Comparison of ENCODE assay signal across 8 cellular contexts in genomic region chr17:18226284-18226945, GRCh38. TPM values are rescaled to one million over a fixed set of nuclear protein-coding genes. Genes with fewer than 3 reads are reported as not detected.
DNase-seq lines count a peak whose midpoint lies in the region; ATAC-seq and TF ChIP-seq lines count a peak whose summit lies in the region.

No MANE protein-coding gene starts in this region.

- H3K4me3 ChIP-seq in astrocyte of the spinal cord (ENCODE audit: low read depth, low read length) = peak overlapping the region; percentile 92
- peak overlapping the region; percentile 40 to 59 (median 44) for H3K4me3 ChIP-seq in right lobe of liver
- peak overlapping the region; percentile 11 to 53 (median 47) for H3K4me3 ChIP-seq in thyroid gland (replicated peaks in 1 of 3)

- H3K36me3 Mint-ChIP-seq in activated CD8-positive, alpha-beta memory T cell treated with anti-CD3 and anti-CD28 coated beads, Interleukin-2, amount 10 ng/mL, durations not matched to agents 7 days and 5 days = peaks cover 2% of the 10 kb centered on the region

- no peak for ATAC-seq in activated CD8-positive, alpha-beta memory T cell treated with anti-CD3 and anti-CD28 coated beads, Interleukin-2, amount 10 ng/mL, durations not matched to agents 7 days and 5 days
- ATAC-seq in right lobe of liver = no peak
- no peak for ATAC-seq in HG03280 (IDR thresholded peaks at IDR 0.05; ENCODE audit: unreplicated experiment)

- TF ChIP-seq CTCF in astrocyte of the spinal cord (IDR thresholded peaks at IDR 0.05; ENCODE audit: low read depth, low read length) (no peak), right lobe of liver (IDR thresholded peaks at IDR 0.05) (no peak), thyroid gland (IDR thresholded peaks at IDR 0.05) (no peak)

- H3K27ac ChIP-seq in right lobe of liver = no peak overlapping the region
- H3K27ac ChIP-seq in thyroid gland = no peak overlapping the region

- no peak for DNase-seq in activated CD8-positive, alpha-beta memory T cell treated with anti-CD3 and anti-CD28 coated beads, Interleukin-2, amount 10 ng/mL, durations not matched to agents 7 days and 5 days
- no peak for DNase-seq in activated CD8-positive, alpha-beta memory T cell treated with anti-CD3 and anti-CD28 coated beads for 24 hours
- no peak for DNase-seq in astrocyte of the spinal cord (ENCODE audit: low read depth, low spot score)
- DNase-seq in right lobe of liver = peak in 1 of 3 donors; percentile 53
- no peak for DNase-seq in thyroid gland
- no peak for DNase-seq in UCSD-AML1 (lab: John Stamatoyannopoulos, UW; ENCODE audit: unreplicated experiment)
- DNase-seq in hepatic stellate cell (ENCODE audit: low spot score) = no peak

- in situ Hi-C loops in astrocyte of the spinal cord (cut with HindIII; ENCODE audit: low sequenced_read_pairs) = no loop called here

- peak overlapping the region; percentile 87 for H3K27ac Mint-ChIP-seq in activated CD8-positive, alpha-beta memory T cell treated with anti-CD3 and anti-CD28 coated beads, Interleukin-2, amount 10 ng/mL, durations not matched to agents 7 days and 5 days

- no peaks in the 10 kb centered on the region for H3K27me3 ChIP-seq in right lobe of liver
- H3K27me3 ChIP-seq in thyroid gland = no peaks in the 10 kb centered on the region

- H3K36me3 ChIP-seq in right lobe of liver = no peaks in the 10 kb centered on the region
- no peaks in the 10 kb centered on the region for H3K36me3 ChIP-seq in thyroid gland

- intact Hi-C loops in right lobe of liver (cut with DNase I) (no loop called here), thyroid gland (cut with DNase I) (no loop called here)

- TF ChIP-seq POLR2A in right lobe of liver (IDR thresholded peaks at IDR 0.05) (no peak), thyroid gland (IDR thresholded peaks at IDR 0.05) (no peak)

- H3K4me1 ChIP-seq in right lobe of liver (no peaks in the 10 kb centered on the region), thyroid gland (peaks cover 8 to 12% of the 10 kb centered on the region in 2 donors)

- CTCF ChIA-PET in activated CD8-positive, alpha-beta memory T cell treated with anti-CD3 and anti-CD28 coated beads, Interleukin-2, amount 10 ng/mL, durations not matched to agents 7 days and 5 days (lab: Charles Lee) = interaction anchor here (1.4 to 1.5 kb wide), 2 partner anchors 8 to 21 kb away, joined by 3 to 5 read pairs; no protein-coding TSS in a partner anchor

- 43% methylated on average over 11 of the region's 16 CpGs for WGBS in right lobe of liver (ENCODE audit: insufficient coverage, low coverage, low lambda C conversion rate, missing lambda C conversion rate)
- WGBS in thyroid gland, 2 donors = 25 to 31% methylated on average over 14 to 16 of the region's 16 CpGs

- H3K9me3 ChIP-seq in right lobe of liver (no peaks in the 10 kb centered on the region), thyroid gland (no peaks in the 10 kb centered on the region)

- no peaks in the 10 kb centered on the region for H3K9me3 Mint-ChIP-seq in activated CD8-positive, alpha-beta memory T cell treated with anti-CD3 and anti-CD28 coated beads, Interleukin-2, amount 10 ng/mL, durations not matched to agents 7 days and 5 days (ENCODE audit: low read depth)

- H3K27me3 Mint-ChIP-seq in activated CD8-positive, alpha-beta memory T cell treated with anti-CD3 and anti-CD28 coated beads, Interleukin-2, amount 10 ng/mL, durations not matched to agents 7 days and 5 days = no peaks in the 10 kb centered on the region

- H3K4me3 Mint-ChIP-seq in activated CD8-positive, alpha-beta memory T cell treated with anti-CD3 and anti-CD28 coated beads, Interleukin-2, amount 10 ng/mL, durations not matched to agents 7 days and 5 days = peak overlapping the region; percentile 95

- H3K4me1 Mint-ChIP-seq in activated CD8-positive, alpha-beta memory T cell treated with anti-CD3 and anti-CD28 coated beads, Interleukin-2, amount 10 ng/mL, durations not matched to agents 7 days and 5 days = peaks cover 20% of the 10 kb centered on the region

RNA-seq across cellular contexts. Expression of gene LLGL1, which starts 1.0 kb away (rescaled TPM):
- 10 to 100 TPM; 23.8 to 24.8 TPM for total RNA-seq in activated CD8-positive, alpha-beta memory T cell treated with anti-CD3 and anti-CD28 coated beads, Interleukin-2, amount 10 ng/mL, durations not matched to agents 7 days and 5 days
- total RNA-seq in right lobe of liver (1 to 10 TPM; 2.0 to 8.6 (median 2.8) TPM), thyroid gland (10 to 100 TPM; 14.5 to 19.4 (median 17.5) TPM)

RNA-seq across cellular contexts. Expression of gene FLII, which starts 32.1 kb away (rescaled TPM):
- 100 to 1,000 TPM; 338 to 357 TPM for total RNA-seq in activated CD8-positive, alpha-beta memory T cell treated with anti-CD3 and anti-CD28 coated beads, Interleukin-2, amount 10 ng/mL, durations not matched to agents 7 days and 5 days
- total RNA-seq in right lobe of liver = 100 to 1,000 TPM in 4 of 6 experiments, 10 to 100 TPM in 2; 89.0 to 171 (median 116) TPM
- total RNA-seq in thyroid gland = 100 to 1,000 TPM; 231 to 259 (median 241) TPM

RNA-seq across cellular contexts. Expression of gene MIEF2, which starts 34.0 kb away (rescaled TPM):
- total RNA-seq in activated CD8-positive, alpha-beta memory T cell treated with anti-CD3 and anti-CD28 coated beads, Interleukin-2, amount 10 ng/mL, durations not matched to agents 7 days and 5 days = 1 to 10 TPM; 8.4 to 10.0 TPM
- total RNA-seq in right lobe of liver = 10 to 100 TPM in 1 of 6 experiments, 1 to 10 TPM in 5; 5.9 to 10.6 (median 7.1) TPM
- 10 to 100 TPM; 25.7 to 47.0 (median 34.9) TPM for total RNA-seq in thyroid gland

RNA-seq across cellular contexts. Expression of gene ALKBH5, which starts 42.8 kb away (rescaled TPM):
- total RNA-seq in activated CD8-positive, alpha-beta memory T cell treated with anti-CD3 and anti-CD28 coated beads, Interleukin-2, amount 10 ng/mL, durations not matched to agents 7 days and 5 days = 100 to 1,000 TPM; 111 to 126 TPM
- total RNA-seq in right lobe of liver = 10 to 100 TPM; 57.5 to 71.8 (median 66.1) TPM
- total RNA-seq in thyroid gland = 100 to 1,000 TPM; 123 to 169 (median 159) TPM
